Comparison of ENCODE assay signal across 9 cellular contexts in genomic region chr1:7646981-7647901, GRCh38.
DNase-seq lines count a peak whose midpoint lies in the region; ATAC-seq, FAIRE-seq and TF ChIP-seq lines count a peak whose summit lies in the region.
"Had no signal": no experiment of that assay in that cellular context is flagged by ENCODE, and none has a peak within 500 bp of the region (broad histone marks: within the 10 kb centered on the region; RNA-seq: fewer than 3 reads in every experiment).

No MANE protein-coding gene starts in this region.

- FAIRE-seq in pancreas (lab: Jason Lieb, UNC): no peak

- peak overlapping the region; percentile 21; the same call in 1 of the 2 replicates for H3K4me2 ChIP-seq in HCT116 (ENCODE audit: low read length)

- DNase-seq in C1 segment of cervical spinal cord (lab: John Stamatoyannopoulos, UW): peak in 11 of 14 donors; percentile 10 to 68 (median 37)
- peak; percentile 16 for DNase-seq in HCT116 (ENCODE audit: low read depth, low spot score)
- peak; percentile 47 for DNase-seq in RKO (ENCODE audit: low spot score)
- peak; percentile 34 for DNase-seq in activated T-helper 2 cell treated with anti-CD3 and anti-CD28 coated beads, Interferon-gamma antibody, Interleukin-2, Interleukin-4, amounts not matched to agents 10 μg/mL and 5 μg/mL and 100 μg/mL, durations not matched to agents 14 hours and 24 hours and 36 hours (ENCODE audit: low spot score)
- peak in 1 of 2 donors; percentile 17 for DNase-seq in foreskin keratinocyte
- peak; percentile 46 to 97 (median 77) for DNase-seq in pancreas
- DNase-seq in upper lobe of left lung: peak; percentile 74 to 95

- ATAC-seq in HCT116 (peak; percentile 92), foreskin keratinocyte (peak; percentile 43), pancreas (peak; percentile 62 to 77 (median 76)), upper lobe of left lung (ENCODE audit: low FRiP score in 2 of 2) (peak in 1 of 2 donors; percentile 55), GM21447 (IDR thresholded peaks at IDR 0.05; ENCODE audit: unreplicated experiment) (no peak)

- H3K9me2 ChIP-seq in HCT116 (ENCODE audit: insufficient read depth): no peaks in the 10 kb centered on the region

- peak; percentile 97 for TF ChIP-seq RAD21 in HCT116 (IDR thresholded peaks at IDR 0.05; ENCODE audit: low read depth)

- H3K27me3 ChIP-seq in HCT116 (ENCODE audit: insufficient read depth, low read length) (no peaks in the 10 kb centered on the region), foreskin keratinocyte (peaks cover 2% of the 10 kb centered on the region), pancreas (no peaks in the 10 kb centered on the region), upper lobe of left lung (no peaks in the 10 kb centered on the region)

- H3K27ac ChIP-seq in HCT116 (ENCODE audit: low read depth, low read length) (no peak overlapping the region; the same call in 1 of the 2 replicates), foreskin keratinocyte (no peak overlapping the region), pancreas (no peak overlapping the region), upper lobe of left lung (peak overlapping the region in 1 of 4 donors; percentile 22)

- 40 to 44% methylated on average over 29 to 30 of the region's 30 CpGs for WGBS in pancreas, 2 donors
- 43 to 47% methylated on average over 16 to 30 of the region's 30 CpGs for WGBS in upper lobe of left lung, 2 donors

- intact Hi-C loops in HCT116 (cut with micrococcal nuclease): loop anchor here (1.0 to 10.0 kb wide), 5 partner anchors 193 to 922 kb away; no protein-coding TSS in a partner anchor
- intact Hi-C loops in activated T-helper 2 cell treated with anti-CD3 and anti-CD28 coated beads, Interferon-gamma antibody, Interleukin-2, Interleukin-4, amounts not matched to agents 10 μg/mL and 5 μg/mL and 100 μg/mL, durations not matched to agents 14 hours and 24 hours and 36 hours (cut with micrococcal nuclease): loop anchor here (5.0 kb wide), 2 partner anchors 195 to 605 kb away; no protein-coding TSS in a partner anchor
- intact Hi-C loops in pancreas (cut with DNase I): loop anchor here in 2 of 3 donors (5.0 to 10.0 kb wide), 4 partner anchors 422 to 675 kb away; no protein-coding TSS in a partner anchor

- H3K27me3 Mint-ChIP-seq in activated T-helper 2 cell treated with anti-CD3 and anti-CD28 coated beads, Interferon-gamma antibody, Interleukin-2, Interleukin-4, amounts not matched to agents 10 μg/mL and 5 μg/mL and 100 μg/mL, durations not matched to agents 14 hours and 24 hours and 36 hours (ENCODE audit: low read depth): no peaks in the 10 kb centered on the region

- H3K27ac Mint-ChIP-seq in activated T-helper 2 cell treated with anti-CD3 and anti-CD28 coated beads, Interferon-gamma antibody, Interleukin-2, Interleukin-4, amounts not matched to agents 10 μg/mL and 5 μg/mL and 100 μg/mL, durations not matched to agents 14 hours and 24 hours and 36 hours: no peak overlapping the region

- POLR2A ChIA-PET in HCT116 (lab: Charles Lee): no interaction called here

- H3K4me3 Mint-ChIP-seq in activated T-helper 2 cell treated with anti-CD3 and anti-CD28 coated beads, Interferon-gamma antibody, Interleukin-2, Interleukin-4, amounts not matched to agents 10 μg/mL and 5 μg/mL and 100 μg/mL, durations not matched to agents 14 hours and 24 hours and 36 hours (ENCODE audit: low read depth): no peak overlapping the region
- H3K4me3 Mint-ChIP-seq: IgD-negative memory B cell had no signal

- peak overlapping the region; percentile 58 for H2AFZ ChIP-seq in HCT116 (ENCODE audit: low read depth, low read length, poor library complexity, severe bottlenecking)

- TF ChIP-seq EP300 in upper lobe of left lung (IDR thresholded peaks at IDR 0.05): no peak

- TF ChIP-seq POLR2A in HCT116 (IDR thresholded peaks at IDR 0.05; ENCODE audit: borderline replicate concordance, extremely low read depth, insufficient read depth, insufficient read length): no peak
- no peak for TF ChIP-seq POLR2A in upper lobe of left lung (IDR thresholded peaks at IDR 0.05)

- H4K20me1 ChIP-seq in HCT116 (ENCODE audit: insufficient read depth): no peaks in the 10 kb centered on the region

- no peaks in the 10 kb centered on the region for H3K9me3 Mint-ChIP-seq in activated T-helper 2 cell treated with anti-CD3 and anti-CD28 coated beads, Interferon-gamma antibody, Interleukin-2, Interleukin-4, amounts not matched to agents 10 μg/mL and 5 μg/mL and 100 μg/mL, durations not matched to agents 14 hours and 24 hours and 36 hours
- H3K9me3 Mint-ChIP-seq: IgD-negative memory B cell had no signal

- TF ChIP-seq CTCF in HCT116 (IDR thresholded peaks at IDR 0.05 in 2 of 3, conservative IDR thresholded peaks at IDR 0.05 in 1 of 3; ENCODE audit: borderline replicate concordance in 1 of 3, insufficient read depth in 1 of 3, low read depth in 2 of 3, low read length in 2 of 3) (peak; percentile 86 to 96 (median 92)), foreskin keratinocyte (conservative IDR thresholded peaks at IDR 0.05) (peak; percentile 97), pancreas (IDR thresholded peaks at IDR 0.05) (peak; percentile 83 to 97 (median 88)), upper lobe of left lung (IDR thresholded peaks at IDR 0.05) (peak; percentile 86 to 97 (median 90))

- RAD21 ChIA-PET in HCT116 (lab: Charles Lee; ENCODE audit: low non-redundant PET in 1 of 2, low total read pairs in 2 of 2, uncharacterized antibody in 2 of 2, unreplicated experiment in 2 of 2): interaction anchor here in 1 of 2 experiments (0.7 to 1.5 kb wide), 3 partner anchors 193 to 605 kb away, joined by 4 read pairs; no protein-coding TSS in a partner anchor

- H3K36me3 Mint-ChIP-seq in activated T-helper 2 cell treated with anti-CD3 and anti-CD28 coated beads, Interferon-gamma antibody, Interleukin-2, Interleukin-4, amounts not matched to agents 10 μg/mL and 5 μg/mL and 100 μg/mL, durations not matched to agents 14 hours and 24 hours and 36 hours (ENCODE audit: low read depth): no peaks in the 10 kb centered on the region
- H3K36me3 Mint-ChIP-seq: IgD-negative memory B cell had no signal

- CTCF ChIA-PET in HCT116 (lab: Charles Lee): interaction anchor here (0.6 to 2.3 kb wide), 21 partner anchors 10 to 1200 kb away, joined by 3 to 24 read pairs (median 3); no protein-coding TSS in a partner anchor

- no peak overlapping the region for H3K4me3 ChIP-seq in HCT116 (replicated peaks in 1 of 2; ENCODE audit: low read depth in 1 of 2, low read length in 2 of 2)
- no peak overlapping the region for H3K4me3 ChIP-seq in pancreas
- H3K4me3 ChIP-seq in upper lobe of left lung: no peak overlapping the region

- no TSS peak for BruUV-seq in HCT116 (replicated peaks; lab: Mats Ljungman, UMichigan)

- no peak overlapping the region for H3K9ac ChIP-seq in HCT116 (ENCODE audit: low read length)

- no peaks in the 10 kb centered on the region for H3K4me1 Mint-ChIP-seq in activated T-helper 2 cell treated with anti-CD3 and anti-CD28 coated beads, Interferon-gamma antibody, Interleukin-2, Interleukin-4, amounts not matched to agents 10 μg/mL and 5 μg/mL and 100 μg/mL, durations not matched to agents 14 hours and 24 hours and 36 hours (ENCODE audit: low read depth)

- H3K4me1 ChIP-seq in HCT116 (ENCODE audit: control insufficient read depth in 1 of 2, insufficient read depth in 2 of 2, low read length in 2 of 2): 0 out of 4 replicates have a peak, but pooled peaks cover 0 to 2% of the 10 kb centered on the region in 2 experiments
- no peaks in the 10 kb centered on the region for H3K4me1 ChIP-seq in foreskin keratinocyte
- H3K4me1 ChIP-seq in pancreas: no peaks in the 10 kb centered on the region
- H3K4me1 ChIP-seq in upper lobe of left lung: peaks cover 26 to 44% (median 36%) of the 10 kb centered on the region in 4 donors

- H3K36me3 ChIP-seq in HCT116 (ENCODE audit: control insufficient read depth in 1 of 2, insufficient read depth in 2 of 2, low read length in 2 of 2) (no peaks in the 10 kb centered on the region), pancreas (no peaks in the 10 kb centered on the region), upper lobe of left lung (no peaks in the 10 kb centered on the region)

- no peaks in the 10 kb centered on the region for H3K9me3 ChIP-seq in HCT116 (ENCODE audit: control insufficient read depth in 1 of 2, insufficient read depth in 1 of 2, low read depth in 1 of 2, low read length in 2 of 2)
- H3K9me3 ChIP-seq in pancreas: no peaks in the 10 kb centered on the region
- no peaks in the 10 kb centered on the region for H3K9me3 ChIP-seq in upper lobe of left lung

- H3K79me2 ChIP-seq in HCT116 (ENCODE audit: insufficient read depth, low read length): no peaks in the 10 kb centered on the region

TF ChIP-seq in HCT116, 20 proteins besides CTCF, POLR2A, EP300 and RAD21 (continues in another document):
- TF ChIP-seq TCF7L2 (IDR thresholded peaks at IDR 0.05; ENCODE audit: borderline replicate concordance, extremely low read depth, insufficient read depth, insufficient read length) (no peak), POLR2AphosphoS5 (IDR thresholded peaks at IDR 0.05; ENCODE audit: low read depth, low read length) (no peak), YY1 (IDR thresholded peaks at IDR 0.05; ENCODE audit: extremely low read depth, insufficient replicate concordance, low read depth, low read length) (no peak), CEBPB (IDR thresholded peaks at IDR 0.05; ENCODE audit: low read depth) (no peak), SIN3A (IDR thresholded peaks at IDR 0.05; ENCODE audit: low read depth) (no peak), SP1 (IDR thresholded peaks at IDR 0.05; ENCODE audit: low read depth) (no peak), EZH2 (IDR thresholded peaks at IDR 0.05) (no peak), EZH2phosphoT487 (IDR thresholded peaks at IDR 0.05; ENCODE audit: borderline replicate concordance) (no peak), SRF (IDR thresholded peaks at IDR 0.05; ENCODE audit: low read depth) (no peak), ZNF274 (IDR thresholded peaks at IDR 0.05; ENCODE audit: low read depth, low read length) (no peak), ELF1 (IDR thresholded peaks at IDR 0.05; ENCODE audit: borderline replicate concordance, low read depth) (no peak), CBX3 (IDR thresholded peaks at IDR 0.05; ENCODE audit: low read depth) (no peak), FOSL1 (IDR thresholded peaks at IDR 0.05; ENCODE audit: low read depth) (no peak), ZFX (IDR thresholded peaks at IDR 0.05) (no peak)
- TF ChIP-seq, protein P1, sequence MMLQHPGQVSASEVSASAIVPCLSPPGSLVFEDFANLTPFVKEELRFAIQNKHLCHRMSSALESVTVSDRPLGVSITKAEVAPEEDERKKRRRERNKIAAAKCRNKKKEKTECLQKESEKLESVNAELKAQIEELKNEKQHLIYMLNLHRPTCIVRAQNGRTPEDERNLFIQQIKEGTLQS (IDR thresholded peaks at IDR 0.05): no peak
